ENCODE assay signal across 20 cellular contexts in the genomic region with DNA sequence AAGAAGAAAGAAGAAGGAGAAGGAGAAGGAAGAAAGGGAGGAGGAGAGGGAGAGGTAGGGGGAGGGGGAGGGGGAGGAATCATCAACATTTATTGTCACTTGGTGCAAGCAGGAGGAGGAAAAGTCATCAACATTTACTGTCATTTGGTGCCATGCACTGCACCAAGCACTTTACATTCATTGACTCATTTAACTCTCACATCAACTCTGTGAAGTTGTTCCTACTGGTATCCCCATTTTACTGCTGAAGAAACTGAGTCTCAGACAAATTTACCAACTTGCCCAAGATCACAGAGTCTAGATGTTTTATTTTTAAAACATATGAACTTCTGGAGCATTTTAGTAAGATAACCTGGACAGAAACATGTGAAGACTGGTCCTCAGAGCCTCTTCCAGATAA. TPM values are rescaled to one million over a fixed set of nuclear protein-coding genes. Genes with fewer than 3 reads are reported as not detected.
DNase-seq lines count a peak whose midpoint lies in the region; ATAC-seq and TF ChIP-seq lines count a peak whose summit lies in the region.
"Had no signal": no experiment of that assay in that cellular context is flagged by ENCODE, and none has a peak within 500 bp of the region (broad histone marks: within the 10 kb centered on the region; RNA-seq: fewer than 3 reads in every experiment).

No MANE protein-coding gene starts in this region.

- H3K4me3 Mint-ChIP-seq in activated naive CD8-positive, alpha-beta T cell treated with anti-CD3 and anti-CD28 coated beads, Interleukin-2, amount 10 ng/mL, durations not matched to agents 7 days and 5 days = no peak overlapping the region
- no peak overlapping the region for H3K4me3 Mint-ChIP-seq in activated naive CD8-positive, alpha-beta T cell treated with anti-CD3 and anti-CD28 coated beads for 36 hours
- no peak overlapping the region for H3K4me3 Mint-ChIP-seq in central memory CD8-positive, alpha-beta T cell
- H3K4me3 Mint-ChIP-seq in stimulated activated naive B cell treated with anti-CD40 and anti-IgM and Interleukin-4, amounts not matched to agents 10 μg/mL and 1 μg/mL and 100 μg/mL, for 72 hours = no peak overlapping the region
- H3K4me3 Mint-ChIP-seq: CD4-positive, alpha-beta memory T cell had no signal

- H2AFZ ChIP-seq in smooth muscle cell (ENCODE audit: low read depth) = no peak overlapping the region

- no peaks in the 10 kb centered on the region for H4K20me1 ChIP-seq in smooth muscle cell (ENCODE audit: low read depth)

- no peak overlapping the region for H3K9ac ChIP-seq in smooth muscle cell (ENCODE audit: low read depth)

- peak overlapping the region; percentile 70 for H3K27ac Mint-ChIP-seq in activated naive CD8-positive, alpha-beta T cell treated with anti-CD3 and anti-CD28 coated beads, Interleukin-2, amount 10 ng/mL, durations not matched to agents 7 days and 5 days
- H3K27ac Mint-ChIP-seq in activated naive CD8-positive, alpha-beta T cell treated with anti-CD3 and anti-CD28 coated beads for 36 hours = no peak overlapping the region
- peak overlapping the region; percentile 3 for H3K27ac Mint-ChIP-seq in central memory CD8-positive, alpha-beta T cell (ENCODE audit: low read depth)
- no peak overlapping the region for H3K27ac Mint-ChIP-seq in stimulated activated naive B cell treated with anti-CD40 and anti-IgM and Interleukin-4, amounts not matched to agents 10 μg/mL and 1 μg/mL and 100 μg/mL, for 72 hours

- H3K79me2 ChIP-seq in smooth muscle cell (ENCODE audit: low read depth) = no peaks in the 10 kb centered on the region

- no peak overlapping the region for H3K4me2 ChIP-seq in smooth muscle cell
- H3K4me2 ChIP-seq: A549 had no signal

- peaks cover 42% of the 10 kb centered on the region for H3K36me3 Mint-ChIP-seq in activated naive CD8-positive, alpha-beta T cell treated with anti-CD3 and anti-CD28 coated beads, Interleukin-2, amount 10 ng/mL, durations not matched to agents 7 days and 5 days
- H3K36me3 Mint-ChIP-seq in activated naive CD8-positive, alpha-beta T cell treated with anti-CD3 and anti-CD28 coated beads for 36 hours = peaks cover 67% of the 10 kb centered on the region
- peaks cover 2% of the 10 kb centered on the region for H3K36me3 Mint-ChIP-seq in central memory CD8-positive, alpha-beta T cell (ENCODE audit: insufficient read depth)
- peaks cover 66 to 71% of the 10 kb centered on the region in 2 donors for H3K36me3 Mint-ChIP-seq in stimulated activated naive B cell treated with anti-CD40 and anti-IgM and Interleukin-4, amounts not matched to agents 10 μg/mL and 1 μg/mL and 100 μg/mL, for 72 hours

- no peak for TF ChIP-seq CTCF in smooth muscle cell (IDR thresholded peaks at IDR 0.05; ENCODE audit: borderline replicate concordance, insufficient read depth, poor library complexity, severe bottlenecking)

- no peaks in the 10 kb centered on the region for H3K36me3 ChIP-seq in smooth muscle cell (ENCODE audit: low read depth)

- no peak overlapping the region for H3K4me3 ChIP-seq in smooth muscle cell
- H3K4me3 ChIP-seq: A549 had no signal

- no peak for ATAC-seq in activated naive CD8-positive, alpha-beta T cell treated with anti-CD3 and anti-CD28 coated beads, Interleukin-2, amount 10 ng/mL, durations not matched to agents 7 days and 5 days (ENCODE audit: low read depth)
- no peak for ATAC-seq in central memory CD8-positive, alpha-beta T cell (replicated peaks; ENCODE audit: extremely low read depth, poor library complexity, severe bottlenecking)
- no peak for ATAC-seq in left colon
- no peak for ATAC-seq in stimulated activated naive B cell treated with anti-CD40 and anti-IgM and Interleukin-4, amounts not matched to agents 10 μg/mL and 1 μg/mL and 100 μg/mL, for 72 hours (replicated peaks)
- ATAC-seq: A549 had no signal

- no peak for DNase-seq in activated naive CD8-positive, alpha-beta T cell treated with anti-CD3 and anti-CD28 coated beads, Interleukin-2, amount 10 ng/mL, durations not matched to agents 7 days and 5 days
- DNase-seq in activated naive CD8-positive, alpha-beta T cell treated with anti-CD3 and anti-CD28 coated beads for 36 hours = no peak
- DNase-seq in OCI-M1 (lab: John Stamatoyannopoulos, UW) (peak; percentile 31), left colon (no peak), smooth muscle cell (lab: John Stamatoyannopoulos, UW; ENCODE audit: unreplicated experiment) (no peak)
- DNase-seq in central memory CD8-positive, alpha-beta T cell (ENCODE audit: low spot score in 2 of 2) = no peak
- DNase-seq in stimulated activated naive B cell treated with anti-CD40 and anti-IgM and Interleukin-4, amounts not matched to agents 10 μg/mL and 1 μg/mL and 100 μg/mL, for 72 hours = no peak
- DNase-seq: 8988T; ACHN; AML-193; C1 segment of cervical spinal cord; Calu3; CD4-positive, alpha-beta memory T cell; COR-L47; DMS53; DMS79 treated with DMSO at 0.1 percent for 48 hours; GF-D8; H7; HCEC 1CT had no signal

- intact Hi-C loops in left colon (cut with DNase I, micrococcal nuclease) = no loop called here

- peaks cover 3% of the 10 kb centered on the region for H3K4me1 Mint-ChIP-seq in activated naive CD8-positive, alpha-beta T cell treated with anti-CD3 and anti-CD28 coated beads, Interleukin-2, amount 10 ng/mL, durations not matched to agents 7 days and 5 days
- peaks cover 4% of the 10 kb centered on the region for H3K4me1 Mint-ChIP-seq in activated naive CD8-positive, alpha-beta T cell treated with anti-CD3 and anti-CD28 coated beads for 36 hours
- no peaks in the 10 kb centered on the region for H3K4me1 Mint-ChIP-seq in central memory CD8-positive, alpha-beta T cell
- H3K4me1 Mint-ChIP-seq in stimulated activated naive B cell treated with anti-CD40 and anti-IgM and Interleukin-4, amounts not matched to agents 10 μg/mL and 1 μg/mL and 100 μg/mL, for 72 hours = peaks cover 7 to 15% of the 10 kb centered on the region in 2 donors

- no peak overlapping the region for H3K27ac ChIP-seq in smooth muscle cell (ENCODE audit: low read depth)
- H3K27ac ChIP-seq: A549 had no signal

- H3F3A ChIP-seq in smooth muscle cell (ENCODE audit: low read depth) = no peaks in the 10 kb centered on the region

- no peaks in the 10 kb centered on the region for H3K9me3 ChIP-seq in smooth muscle cell (replicated peaks; ENCODE audit: low read depth)
- H3K9me3 ChIP-seq: A549 had no signal

- H3K27me3 ChIP-seq in smooth muscle cell (ENCODE audit: low read depth) = no peaks in the 10 kb centered on the region

- peaks cover 3% of the 10 kb centered on the region for H3K9me3 Mint-ChIP-seq in activated naive CD8-positive, alpha-beta T cell treated with anti-CD3 and anti-CD28 coated beads, Interleukin-2, amount 10 ng/mL, durations not matched to agents 7 days and 5 days
- peaks cover 6% of the 10 kb centered on the region for H3K9me3 Mint-ChIP-seq in activated naive CD8-positive, alpha-beta T cell treated with anti-CD3 and anti-CD28 coated beads for 36 hours
- H3K9me3 Mint-ChIP-seq in central memory CD8-positive, alpha-beta T cell = no peaks in the 10 kb centered on the region
- peaks cover 3 to 8% of the 10 kb centered on the region in 2 donors for H3K9me3 Mint-ChIP-seq in stimulated activated naive B cell treated with anti-CD40 and anti-IgM and Interleukin-4, amounts not matched to agents 10 μg/mL and 1 μg/mL and 100 μg/mL, for 72 hours

- H3K4me1 ChIP-seq in smooth muscle cell (ENCODE audit: low read depth) = no peaks in the 10 kb centered on the region
- H3K4me1 ChIP-seq: A549 had no signal

- POLR2A ChIA-PET in activated naive CD8-positive, alpha-beta T cell treated with anti-CD3 and anti-CD28 coated beads, Interleukin-2, amount 10 ng/mL, durations not matched to agents 7 days and 5 days (lab: Charles Lee) = no interaction called here

- no peaks in the 10 kb centered on the region for H3K27me3 Mint-ChIP-seq in activated naive CD8-positive, alpha-beta T cell treated with anti-CD3 and anti-CD28 coated beads, Interleukin-2, amount 10 ng/mL, durations not matched to agents 7 days and 5 days
- H3K27me3 Mint-ChIP-seq in activated naive CD8-positive, alpha-beta T cell treated with anti-CD3 and anti-CD28 coated beads for 36 hours = no peaks in the 10 kb centered on the region
- H3K27me3 Mint-ChIP-seq in central memory CD8-positive, alpha-beta T cell = no peaks in the 10 kb centered on the region
- no peaks in the 10 kb centered on the region for H3K27me3 Mint-ChIP-seq in stimulated activated naive B cell treated with anti-CD40 and anti-IgM and Interleukin-4, amounts not matched to agents 10 μg/mL and 1 μg/mL and 100 μg/mL, for 72 hours
- H3K27me3 Mint-ChIP-seq: CD4-positive, alpha-beta memory T cell had no signal

RNA-seq across cellular contexts. Expression of gene NEB, which starts 46.7 kb away (rescaled TPM):
- 1 to 10 TPM in 1 of 2 experiments, under 1 TPM in 1; 0.43 to 1.2 TPM for total RNA-seq in activated naive CD8-positive, alpha-beta T cell treated with anti-CD3 and anti-CD28 coated beads, Interleukin-2, amount 10 ng/mL, durations not matched to agents 7 days and 5 days
- total RNA-seq in activated naive CD8-positive, alpha-beta T cell treated with anti-CD3 and anti-CD28 coated beads for 36 hours = under 1 TPM; 0.06 to 0.20 TPM
- total RNA-seq in left colon = under 1 TPM; 0.18 to 0.20 TPM
- 1.3 and 4.3 TPM in 2 replicates for total RNA-seq in smooth muscle cell
- 0.18 and 0.32 TPM in 2 replicates for polyA plus RNA-seq in smooth muscle cell

RNA-seq across cellular contexts. Expression of gene ARL5A, which starts 47.3 kb away (rescaled TPM):
- total RNA-seq in activated naive CD8-positive, alpha-beta T cell treated with anti-CD3 and anti-CD28 coated beads, Interleukin-2, amount 10 ng/mL, durations not matched to agents 7 days and 5 days = 10 to 100 TPM; 41.6 to 44.8 TPM
- total RNA-seq in activated naive CD8-positive, alpha-beta T cell treated with anti-CD3 and anti-CD28 coated beads for 36 hours = 10 to 100 TPM; 81.2 to 81.7 TPM
- 10 to 100 TPM; 39.3 to 40.9 TPM for total RNA-seq in left colon
- total RNA-seq in smooth muscle cell = 81.2 and 101 TPM in 2 replicates
- 21.1 and 24.2 TPM in 2 replicates for polyA plus RNA-seq in smooth muscle cell

Comparison
In these comparisons a context has a peak if more than half of its experiments do, and no peak if none do; other contexts are left out.
1. H3K27ac Mint-ChIP-seq: peak in activated naive CD8-positive, alpha-beta T cell treated with anti-CD3 and anti-CD28 coated beads, Interleukin-2, amount 10 ng/mL, durations not matched to agents 7 days and 5 days (single experiment) and central memory CD8-positive, alpha-beta T cell (single experiment); none in activated naive CD8-positive, alpha-beta T cell treated with anti-CD3 and anti-CD28 coated beads for 36 hours (single experiment) and stimulated activated naive B cell treated with anti-CD40 and anti-IgM and Interleukin-4, amounts not matched to agents 10 μg/mL and 1 μg/mL and 100 μg/mL, for 72 hours (single experiment).